ENCODE assay signal across 13 cellular contexts in genomic region chr16:48340054-48340453, GRCh38. TPM values are rescaled to one million over a fixed set of nuclear protein-coding genes. Genes with fewer than 3 reads are reported as not detected.
DNase-seq lines count a peak whose midpoint lies in the region; ATAC-seq and TF ChIP-seq lines count a peak whose summit lies in the region.
"Had no signal": no experiment of that assay in that cellular context is flagged by ENCODE, and none has a peak within 500 bp of the region (broad histone marks: within the 10 kb centered on the region; RNA-seq: fewer than 3 reads in every experiment).

No MANE protein-coding gene starts in this region.

- H3K79me2 ChIP-seq in GM23338 (replicated peaks; ENCODE audit: insufficient read depth) = no peaks in the 10 kb centered on the region

- H3K4me3 ChIP-seq in GM23338 = no peak overlapping the region

- no peak overlapping the region for H3K4me2 ChIP-seq in GM23338

- H3K36me3 ChIP-seq in GM23338 (ENCODE audit: insufficient read depth) = no peaks in the 10 kb centered on the region

- TF ChIP-seq CTCF in GM23338 (conservative IDR thresholded peaks at IDR 0.05; ENCODE audit: low read depth in 2 of 2) = no peak

- no peak overlapping the region for H2AFZ ChIP-seq in GM23338

- H3K27me3 ChIP-seq in GM23338 (ENCODE audit: insufficient read depth) = no peaks in the 10 kb centered on the region

- peaks cover 28% of the 10 kb centered on the region for H3K36me3 Mint-ChIP-seq in activated naive CD4-positive, alpha-beta T cell treated with anti-CD3 and anti-CD28 coated beads, Interleukin-2, amount 50 U/mL, for 24 hours
- H3K36me3 Mint-ChIP-seq in T-cell (peaks cover 56% of the 10 kb centered on the region), GM23338 (ENCODE audit: low read depth) (peaks cover 4% of the 10 kb centered on the region; the same call in 1 of the 3 replicates)
- peaks cover 58% of the 10 kb centered on the region for H3K36me3 Mint-ChIP-seq in activated naive CD8-positive, alpha-beta T cell treated with anti-CD3 and anti-CD28 coated beads, Interleukin-2, amount 10 ng/mL, durations not matched to agents 7 days and 5 days
- peaks cover 67% of the 10 kb centered on the region for H3K36me3 Mint-ChIP-seq in stimulated activated effector memory CD8-positive, alpha-beta T cell treated with anti-CD3 and anti-CD28 coated beads, Interleukin-12 subunit alpha, Interleukin-12 subunit beta, amount 100 ng/mL, for 72 hours

- peaks cover 12% of the 10 kb centered on the region for H3K4me1 Mint-ChIP-seq in activated naive CD4-positive, alpha-beta T cell treated with anti-CD3 and anti-CD28 coated beads, Interleukin-2, amount 50 U/mL, for 24 hours
- H3K4me1 Mint-ChIP-seq in T-cell (peaks cover 0 to 23% (median 1%) of the 10 kb centered on the region in 3 donors), GM23338 (peaks cover 16% of the 10 kb centered on the region; the same call in 2 of the 3 replicates)
- peaks cover 4% of the 10 kb centered on the region for H3K4me1 Mint-ChIP-seq in activated naive CD8-positive, alpha-beta T cell treated with anti-CD3 and anti-CD28 coated beads, Interleukin-2, amount 10 ng/mL, durations not matched to agents 7 days and 5 days
- H3K4me1 Mint-ChIP-seq in stimulated activated effector memory CD8-positive, alpha-beta T cell treated with anti-CD3 and anti-CD28 coated beads, Interleukin-12 subunit alpha, Interleukin-12 subunit beta, amount 100 ng/mL, for 72 hours = peaks cover 12% of the 10 kb centered on the region
- H3K4me1 Mint-ChIP-seq: IgD-negative memory B cell had no signal

- H3K9me3 Mint-ChIP-seq in activated naive CD4-positive, alpha-beta T cell treated with anti-CD3 and anti-CD28 coated beads, Interleukin-2, amount 50 U/mL, for 24 hours = no peaks in the 10 kb centered on the region
- H3K9me3 Mint-ChIP-seq in T-cell (no peaks in the 10 kb centered on the region), GM23338 (no peaks in the 10 kb centered on the region)
- no peaks in the 10 kb centered on the region for H3K9me3 Mint-ChIP-seq in activated naive CD8-positive, alpha-beta T cell treated with anti-CD3 and anti-CD28 coated beads, Interleukin-2, amount 10 ng/mL, durations not matched to agents 7 days and 5 days
- no peaks in the 10 kb centered on the region for H3K9me3 Mint-ChIP-seq in stimulated activated effector memory CD8-positive, alpha-beta T cell treated with anti-CD3 and anti-CD28 coated beads, Interleukin-12 subunit alpha, Interleukin-12 subunit beta, amount 100 ng/mL, for 72 hours
- H3K9me3 Mint-ChIP-seq: IgD-negative memory B cell had no signal

- H3K27ac Mint-ChIP-seq in activated naive CD4-positive, alpha-beta T cell treated with anti-CD3 and anti-CD28 coated beads, Interleukin-2, amount 50 U/mL, for 24 hours = peak overlapping the region; percentile 66
- H3K27ac Mint-ChIP-seq in T-cell (peak overlapping the region; percentile 4 to 50), GM23338 (no peak overlapping the region; the same call in 1 of the 2 replicates)
- peak overlapping the region; percentile 15 for H3K27ac Mint-ChIP-seq in activated naive CD8-positive, alpha-beta T cell treated with anti-CD3 and anti-CD28 coated beads, Interleukin-2, amount 10 ng/mL, durations not matched to agents 7 days and 5 days
- peak overlapping the region; percentile 16 for H3K27ac Mint-ChIP-seq in stimulated activated effector memory CD8-positive, alpha-beta T cell treated with anti-CD3 and anti-CD28 coated beads, Interleukin-12 subunit alpha, Interleukin-12 subunit beta, amount 100 ng/mL, for 72 hours

- no peaks in the 10 kb centered on the region for H4K20me1 ChIP-seq in GM23338 (replicated peaks; ENCODE audit: insufficient read depth)

- no peak overlapping the region for H3K27ac ChIP-seq in GM23338 (ENCODE audit: low read depth)

- no peak overlapping the region for H3K4me3 Mint-ChIP-seq in activated naive CD4-positive, alpha-beta T cell treated with anti-CD3 and anti-CD28 coated beads, Interleukin-2, amount 50 U/mL, for 24 hours
- H3K4me3 Mint-ChIP-seq in T-cell = no peak overlapping the region
- H3K4me3 Mint-ChIP-seq in activated naive CD8-positive, alpha-beta T cell treated with anti-CD3 and anti-CD28 coated beads, Interleukin-2, amount 10 ng/mL, durations not matched to agents 7 days and 5 days = no peak overlapping the region
- no peak overlapping the region for H3K4me3 Mint-ChIP-seq in stimulated activated effector memory CD8-positive, alpha-beta T cell treated with anti-CD3 and anti-CD28 coated beads, Interleukin-12 subunit alpha, Interleukin-12 subunit beta, amount 100 ng/mL, for 72 hours
- no peak overlapping the region for H3K4me3 Mint-ChIP-seq in GM23338
- H3K4me3 Mint-ChIP-seq: IgD-negative memory B cell had no signal

- H3F3A ChIP-seq in GM23338 (replicated peaks; ENCODE audit: low read depth) = no peaks in the 10 kb centered on the region

- ATAC-seq in T-cell (replicated peaks in 1 of 4) = no peak
- no peak for ATAC-seq in activated naive CD8-positive, alpha-beta T cell treated with anti-CD3 and anti-CD28 coated beads, Interleukin-2, amount 10 ng/mL, durations not matched to agents 7 days and 5 days (ENCODE audit: low read depth)
- peak; percentile 62 for ATAC-seq in stimulated activated effector memory CD8-positive, alpha-beta T cell treated with anti-CD3 and anti-CD28 coated beads, Interleukin-12 subunit alpha, Interleukin-12 subunit beta, amount 100 ng/mL, for 72 hours
- no peak for ATAC-seq in GM23338

- no peaks in the 10 kb centered on the region for H3K27me3 Mint-ChIP-seq in activated naive CD4-positive, alpha-beta T cell treated with anti-CD3 and anti-CD28 coated beads, Interleukin-2, amount 50 U/mL, for 24 hours
- no peaks in the 10 kb centered on the region for H3K27me3 Mint-ChIP-seq in T-cell
- no peaks in the 10 kb centered on the region for H3K27me3 Mint-ChIP-seq in activated naive CD8-positive, alpha-beta T cell treated with anti-CD3 and anti-CD28 coated beads, Interleukin-2, amount 10 ng/mL, durations not matched to agents 7 days and 5 days
- H3K27me3 Mint-ChIP-seq in GM23338 (ENCODE audit: insufficient read depth, low read depth, poor library complexity) = peaks cover 2% of the 10 kb centered on the region
- H3K27me3 Mint-ChIP-seq: IgD-negative memory B cell had no signal

- CTCF ChIA-PET in T-cell (lab: Charles Lee) = interaction anchor here in 1 of 2 donors (1.0 kb wide), 1 partner anchor 13 kb away, joined by 3 read pairs; no protein-coding TSS in a partner anchor

- POLR2A ChIA-PET in T-cell (lab: Charles Lee) = no interaction called here
- POLR2A ChIA-PET in activated naive CD8-positive, alpha-beta T cell treated with anti-CD3 and anti-CD28 coated beads, Interleukin-2, amount 10 ng/mL, durations not matched to agents 7 days and 5 days (lab: Charles Lee) = no interaction called here

- no peak for DNase-seq in activated naive CD4-positive, alpha-beta T cell (lab: John Stamatoyannopoulos, UW)
- DNase-seq in T-cell = no peak
- no peak for DNase-seq in activated naive CD8-positive, alpha-beta T cell treated with anti-CD3 and anti-CD28 coated beads, Interleukin-2, amount 10 ng/mL, durations not matched to agents 7 days and 5 days
- no peak for DNase-seq in stimulated activated effector memory CD8-positive, alpha-beta T cell treated with anti-CD3 and anti-CD28 coated beads, Interleukin-12 subunit alpha, Interleukin-12 subunit beta, amount 100 ng/mL, for 72 hours (ENCODE audit: low spot score in 2 of 2)
- no peak for DNase-seq in inferior parietal cortex (ENCODE audit: extremely low spot score)
- no peak for DNase-seq in GM23338 (ENCODE audit: low spot score)
- DNase-seq: DMS153, EL, H7, NCI-H187 treated with DMSO at 0.1 percent for 48 hours, NCI-H446 had no signal

- H3K9me2 ChIP-seq in GM23338 (ENCODE audit: insufficient read depth) = no peaks in the 10 kb centered on the region

- H3K4me1 ChIP-seq in GM23338 (ENCODE audit: insufficient read depth) = peaks cover 12% of the 10 kb centered on the region; the same call in 1 of the 2 replicates

TF ChIP-seq in GM23338, 12 proteins besides CTCF, POLR2A, EP300 and RAD21 (continues in another document):
- no peak for TF ChIP-seq ZNF114 (CRISPR knock-in tag; IDR thresholded peaks at IDR 0.05)
- TF ChIP-seq ETS1 (IDR thresholded peaks at IDR 0.05) = no peak

RNA-seq across cellular contexts. Expression of gene SIAH1, which starts 45.2 kb away (rescaled TPM):
- total RNA-seq in T-cell = 10 to 100 TPM; 13.8 to 41.1 (median 15.0) TPM
- 10 to 100 TPM; 15.9 to 16.5 TPM for total RNA-seq in activated naive CD8-positive, alpha-beta T cell treated with anti-CD3 and anti-CD28 coated beads, Interleukin-2, amount 10 ng/mL, durations not matched to agents 7 days and 5 days
- 47.0 and 52.7 TPM in 2 replicates for total RNA-seq in GM23338 (2014; rRNA removed; shearing (Covaris generic))
- 35.1 and 42.0 TPM in 2 replicates for polyA plus RNA-seq in GM23338 (2016; fragmentation: Nextera tagmentation; extraction: Ambion mirVana)
